ENCODE assay signal across 11 cellular contexts in the genomic region with DNA sequence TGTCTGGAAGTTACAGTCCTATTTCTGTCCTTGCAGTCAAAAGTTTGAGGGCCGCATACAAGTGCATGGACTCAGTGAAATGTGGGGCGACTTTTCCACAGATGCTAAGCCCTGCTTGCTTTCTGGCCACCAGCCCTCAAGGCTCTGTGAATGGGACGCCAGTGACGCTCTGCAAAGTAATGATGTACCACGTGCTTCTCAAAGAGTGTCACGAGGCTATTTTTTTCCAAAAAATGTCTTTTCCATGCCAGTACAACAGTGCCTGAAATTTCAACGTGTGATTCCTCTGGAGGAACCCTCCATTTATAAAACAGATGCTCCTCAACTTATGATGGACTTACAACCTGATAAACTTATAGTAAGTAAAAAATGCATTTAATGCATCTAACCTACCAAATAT.
"Had no signal": no experiment of that assay in that cellular context is flagged by ENCODE, and none has a peak within 500 bp of the region (broad histone marks: within the 10 kb centered on the region; RNA-seq: fewer than 3 reads in every experiment).

No MANE protein-coding gene starts in this region.

- H3K27ac ChIP-seq: GM23248 had no signal

- FAIRE-seq: H1, H54 had no signal

- DNase-seq: GM23248, GOT3, H7, H9, HCEC 1CT, HFFc6 had no signal

- H3K36me3 ChIP-seq: HAP-1 had no signal

- H2AFZ ChIP-seq: GM23248, GM23338 had no signal

- H3K4me2 ChIP-seq: GM23338 had no signal

- H3K4me3 ChIP-seq: GM23248, GM23338, HAP-1 had no signal

- ATAC-seq: GM23338, HCT116 had no signal

- H3K4me1 ChIP-seq: HAP-1 had no signal

- H3K9me3 ChIP-seq: HAP-1 had no signal

- H3K9ac ChIP-seq: GM23248 had no signal
